Comparison of ENCODE assay signal across 8 cellular contexts in genomic region chr4:6250235-6250983, GRCh38. TPM values are rescaled to one million over a fixed set of nuclear protein-coding genes. Genes with fewer than 3 reads are reported as not detected.
DNase-seq lines count a peak whose midpoint lies in the region; ATAC-seq and TF ChIP-seq lines count a peak whose summit lies in the region.

No MANE protein-coding gene starts in this region.

- no peak overlapping the region for H3K4me2 ChIP-seq in neural cell (ENCODE audit: low read length)

- H3K4me3 Mint-ChIP-seq in T-cell, result no peak overlapping the region

- H3K9me3 Mint-ChIP-seq in T-cell, result no peaks in the 10 kb centered on the region

- in situ Hi-C loops in G401 (cut with HindIII; ENCODE audit: low sequenced_read_pairs), result no loop called here

- H3K27ac Mint-ChIP-seq in T-cell, result no peak overlapping the region

- H3K79me2 ChIP-seq in neural cell (replicated peaks; ENCODE audit: insufficient read depth, low read length), result no peaks in the 10 kb centered on the region

- peak; percentile 16 to 54 (median 41) for ATAC-seq in T-cell (replicated peaks in 1 of 4)
- ATAC-seq in GM21447 (IDR thresholded peaks at IDR 0.05; ENCODE audit: unreplicated experiment), result no peak

- intact Hi-C loops in A673 (cut with micrococcal nuclease; ENCODE audit: unreplicated experiment), result loop anchor here (1.0 to 2.0 kb wide), 2 partner anchors 77 to 296 kb away; no protein-coding TSS in a partner anchor

- no peak for TF ChIP-seq EP300 in neural cell (conservative IDR thresholded peaks at IDR 0.05; ENCODE audit: poor library complexity, severe bottlenecking)

- H3K27me3 ChIP-seq in A673 (replicated peaks; ENCODE audit: insufficient read depth, low read depth, low read length, poor library complexity) (peaks cover 53% of the 10 kb centered on the region), neural cell (ENCODE audit: insufficient read depth, low read depth, low read length) (no peaks in the 10 kb centered on the region)

- H3K9me3 ChIP-seq in A673 (ENCODE audit: low read depth, low read length, poor library complexity, severe bottlenecking) (no peaks in the 10 kb centered on the region), neural cell (ENCODE audit: low read length) (no peaks in the 10 kb centered on the region)

- no peaks in the 10 kb centered on the region for H3K36me3 ChIP-seq in A673 (ENCODE audit: insufficient read depth, low read length, poor library complexity, severe bottlenecking)
- H3K36me3 ChIP-seq in neural cell (ENCODE audit: insufficient read depth, low read length), result no peaks in the 10 kb centered on the region

- H3K9me2 ChIP-seq in neural cell (ENCODE audit: insufficient read depth, low read length), result no peaks in the 10 kb centered on the region

- H3K27me3 Mint-ChIP-seq in T-cell, result peaks cover 46 to 54% of the 10 kb centered on the region in 2 donors

- POLR2A ChIA-PET in A673 (lab: Charles Lee; ENCODE audit: low non-redundant PET), result interaction anchor here (0.6 to 0.7 kb wide), 2 partner anchors 422 to 681 kb away, joined by 3 read pairs; no protein-coding TSS in a partner anchor
- POLR2A ChIA-PET in T-cell (lab: Charles Lee), result interaction anchor here in 1 of 2 donors (0.6 kb wide), 1 partner anchor 649 kb away, joined by 7 read pairs; no protein-coding TSS in a partner anchor

- TF ChIP-seq CTCF in A673 (conservative IDR thresholded peaks at IDR 0.05; ENCODE audit: low read depth, low read length), result peak; percentile 80
- peak; percentile 94 for TF ChIP-seq CTCF in neural cell (IDR thresholded peaks at IDR 0.05; ENCODE audit: poor library complexity, severe bottlenecking)

- no peaks in the 10 kb centered on the region for H3K4me1 ChIP-seq in A673 (ENCODE audit: insufficient read depth, low read length, poor library complexity, severe bottlenecking)

- no peaks in the 10 kb centered on the region for H3K36me3 Mint-ChIP-seq in T-cell

- no peaks in the 10 kb centered on the region for H4K20me1 ChIP-seq in neural cell (ENCODE audit: insufficient read depth)

- CTCF ChIA-PET in A673 (lab: Charles Lee) (interaction anchor here (0.5 to 2.9 kb wide), 12 partner anchors 9 to 296 kb away, joined by 3 to 36 read pairs (median 6); partner anchors contain the start of genes JAKMIP1 and WFS1), T-cell (lab: Charles Lee) (interaction anchor here (0.6 to 3.6 kb wide), 23 partner anchors 10 to 623 kb away, joined by 3 to 32 read pairs (median 4); partner anchors contain the start of gene WFS1 (in 1 of the 2))

- H3K27ac ChIP-seq in A673 (ENCODE audit: low read depth, low read length, poor library complexity, severe bottlenecking) (no peak overlapping the region), neural cell (ENCODE audit: low read length) (no peak overlapping the region)

- H2AFZ ChIP-seq in neural cell (ENCODE audit: low read depth, low read length), result no peak overlapping the region

- no peak overlapping the region for H3K9ac ChIP-seq in neural cell (ENCODE audit: low read length)

- peak; percentile 74 for DNase-seq in A673 (ENCODE audit: low spot score)
- peak; percentile 93 for DNase-seq in G401 (ENCODE audit: low spot score)
- DNase-seq in NCI-H1092 treated with DMSO at 0.1 percent for 48 hours (lab: John Stamatoyannopoulos, UW), result peak; percentile 77
- DNase-seq in T-cell, result peak in 5 of 34 experiments; percentile 10 to 43 (median 18)
- DNase-seq in fibroblast of gingiva (ENCODE audit: low read depth), result peak; percentile 27
- DNase-seq in activated naive CD4-positive, alpha-beta T cell treated with Interleukin-2 at 50 U/mL for 16 hours, result no peak

- H3F3A ChIP-seq in neural cell (ENCODE audit: insufficient read depth, low read length, poor library complexity, severe bottlenecking), result no peaks in the 10 kb centered on the region

- no peak overlapping the region for H3K4me3 ChIP-seq in A673 (ENCODE audit: low read depth, low read length, poor library complexity, severe bottlenecking)
- H3K4me3 ChIP-seq in neural cell (ENCODE audit: low read length), result peak overlapping the region; percentile 46

- peaks cover 0 to 5% (median 2%) of the 10 kb centered on the region in 3 donors for H3K4me1 Mint-ChIP-seq in T-cell

- no TSS peak for BruUV-seq in A673 (replicated peaks; lab: Mats Ljungman, UMichigan)

- peak; percentile 92 for TF ChIP-seq RAD21 in neural cell (conservative IDR thresholded peaks at IDR 0.05)

TF ChIP-seq in neural cell, 6 proteins besides CTCF, POLR2A, EP300 and RAD21:
- TF ChIP-seq EZH2 (IDR thresholded peaks at IDR 0.05; ENCODE audit: borderline replicate concordance, insufficient read depth, low read length, poor library complexity, severe bottlenecking) (no peak), SMC3 (conservative IDR thresholded peaks at IDR 0.05; ENCODE audit: poor library complexity) (peak; percentile 93)

RNA-seq across cellular contexts. Expression of gene WFS1, which starts 19.2 kb away (rescaled TPM):
- total RNA-seq in A673 (2021) (14.0 and 15.6 TPM in 2 replicates), T-cell (1 to 10 TPM; 3.2 to 6.2 (median 5.1) TPM)
- 8.2 and 9.3 TPM in 2 replicates for total RNA-seq in G401 (2014; rRNA removed; shearing (Covaris generic))
- 4.5 and 8.4 TPM in 2 replicates for polyA plus RNA-seq in neural cell
- 6.3 and 6.8 TPM in 2 replicates for polyA minus RNA-seq in neural cell

RNA-seq across cellular contexts. Expression of gene JAKMIP1, which starts 50.1 kb away (rescaled TPM):
- total RNA-seq in A673 (2021), result not detected in 2 replicates
- not detected in 2 replicates for total RNA-seq in G401 (2014; rRNA removed; shearing (Covaris generic))
- 10 to 100 TPM in 1 of 5 donors, 1 to 10 TPM in 4; 3.5 to 14.0 (median 6.1) TPM for total RNA-seq in T-cell
- 15.3 and 19.5 TPM in 2 replicates for polyA plus RNA-seq in neural cell
- 22.4 and 23.4 TPM in 2 replicates for polyA minus RNA-seq in neural cell
